ENCODE assay signal across 1 cellular context in genomic region chr1:167439301-167439988, GRCh38.
TF ChIP-seq lines count a peak whose summit lies in the region.

No MANE protein-coding gene starts in this region.

TF ChIP-seq in HepG2, 621 proteins besides CTCF, POLR2A, EP300 and RAD21 (continued from another document and continues in another):
- TF ChIP-seq SALL1 (CRISPR knock-in tag; IDR thresholded peaks at IDR 0.05) (peak; percentile 51; the same call in 1 of the 2 replicates), RBM22 (optimal IDR thresholded peaks at IDR 0.05; ENCODE audit: low read length) (no peak), ZNF10 (CRISPR knock-in tag; IDR thresholded peaks at IDR 0.05; ENCODE audit: borderline replicate concordance, low read depth) (no peak), ZNF703 (CRISPR knock-in tag; IDR thresholded peaks at IDR 0.05; ENCODE audit: borderline replicate concordance) (no peak), CSRNP2 (CRISPR knock-in tag; conservative IDR thresholded peaks at IDR 0.05; ENCODE audit: low read depth) (0 out of 2 replicates have a peak, but pooled peaks have one; percentile 41), SNAPC5 (CRISPR knock-in tag; IDR thresholded peaks at IDR 0.05; ENCODE audit: borderline replicate concordance) (no peak), ZNF605 (CRISPR knock-in tag; IDR thresholded peaks at IDR 0.05) (peak; percentile 71), FOSL1 (CRISPR knock-in tag; IDR thresholded peaks at IDR 0.05; ENCODE audit: borderline replicate concordance) (no peak), ZNF256 (CRISPR knock-in tag; conservative IDR thresholded peaks at IDR 0.05) (no peak), ZNF326 (CRISPR knock-in tag; IDR thresholded peaks at IDR 0.05; ENCODE audit: borderline replicate concordance) (no peak), ZNF543 (CRISPR knock-in tag; IDR thresholded peaks at IDR 0.05) (no peak), ZBTB44 (CRISPR knock-in tag; IDR thresholded peaks at IDR 0.05) (no peak), BRF2 (CRISPR knock-in tag; IDR thresholded peaks at IDR 0.05) (0 out of 2 replicates have a peak, but pooled peaks have one; percentile 32), GLI4 (CRISPR knock-in tag; IDR thresholded peaks at IDR 0.05; ENCODE audit: borderline replicate concordance) (no peak), ATM (IDR thresholded peaks at IDR 0.05; ENCODE audit: borderline replicate concordance) (no peak), TFDP1 (CRISPR knock-in tag; IDR thresholded peaks at IDR 0.05; ENCODE audit: borderline replicate concordance) (peak; percentile 84; the same call in 1 of the 2 replicates), HMGXB3 (CRISPR knock-in tag; IDR thresholded peaks at IDR 0.05; ENCODE audit: borderline replicate concordance) (no peak), ZNF430 (CRISPR knock-in tag; IDR thresholded peaks at IDR 0.05) (peak; percentile 52; the same call in 1 of the 2 replicates), MEIS2 (CRISPR knock-in tag; IDR thresholded peaks at IDR 0.05) (0 out of 2 replicates have a peak, but pooled peaks have one; percentile 32), PAXIP1 (CRISPR knock-in tag; conservative IDR thresholded peaks at IDR 0.05) (no peak), BCL6 (CRISPR knock-in tag; IDR thresholded peaks at IDR 0.05) (0 out of 2 replicates have a peak, but pooled peaks have one; percentile 29), SAP130 (CRISPR knock-in tag; IDR thresholded peaks at IDR 0.05; ENCODE audit: low read depth) (peak; percentile 76), THAP9 (CRISPR knock-in tag; IDR thresholded peaks at IDR 0.05; ENCODE audit: borderline replicate concordance) (0 out of 2 replicates have a peak, but pooled peaks have one; percentile 45), ZNF207 (IDR thresholded peaks at IDR 0.05; ENCODE audit: borderline replicate concordance) (no peak), SATB2 (CRISPR knock-in tag; IDR thresholded peaks at IDR 0.05) (peak; percentile 53; the same call in 1 of the 2 replicates), HES4 (CRISPR knock-in tag; IDR thresholded peaks at IDR 0.05; ENCODE audit: borderline replicate concordance) (0 out of 2 replicates have a peak, but pooled peaks have one; percentile 34), MYC (CRISPR knock-in tag; IDR thresholded peaks at IDR 0.05; ENCODE audit: borderline replicate concordance) (peak; percentile 44; the same call in 1 of the 2 replicates), MXD1 (CRISPR knock-in tag; IDR thresholded peaks at IDR 0.05) (peak; percentile 78; the same call in 1 of the 2 replicates), RCOR2 (CRISPR knock-in tag; IDR thresholded peaks at IDR 0.05) (no peak), MXI1 (IDR thresholded peaks at IDR 0.05; ENCODE audit: borderline replicate concordance, low read depth, low read length) (peak; percentile 73; the same call in 1 of the 3 replicates), ZNF790 (CRISPR knock-in tag; IDR thresholded peaks at IDR 0.05; ENCODE audit: borderline replicate concordance) (peak; percentile 40; the same call in 1 of the 2 replicates), ZNF687 (CRISPR knock-in tag; IDR thresholded peaks at IDR 0.05) (peak; percentile 91), ZC3H13 (CRISPR knock-in tag; IDR thresholded peaks at IDR 0.05) (0 out of 2 replicates have a peak, but pooled peaks have one; percentile 53), ZNF709 (CRISPR knock-in tag; IDR thresholded peaks at IDR 0.05) (peak; percentile 59; the same call in 1 of the 2 replicates), MED13 (CRISPR knock-in tag; IDR thresholded peaks at IDR 0.05) (0 out of 2 replicates have a peak, but pooled peaks have one; percentile 51)
